In genomic region chr17:38746893-38747384, GRCh38 we compare ENCODE assay signal across 8 cellular contexts. TPM values are rescaled to one million over a fixed set of nuclear protein-coding genes. Genes with fewer than 3 reads are reported as not detected.
DNase-seq lines count a peak whose midpoint lies in the region; ATAC-seq and TF ChIP-seq lines count a peak whose summit lies in the region.

No MANE protein-coding gene starts in this region.

- peak overlapping the region; percentile 68 for H3K4me3 Mint-ChIP-seq in activated T-cell treated with anti-CD3 and anti-CD28 coated beads, Interleukin-2, amount 50 U/mL, for 4 hours
- H3K4me3 Mint-ChIP-seq in activated naive CD8-positive, alpha-beta T cell, result peak overlapping the region; percentile 69
- peak overlapping the region; percentile 89 for H3K4me3 Mint-ChIP-seq in type B pancreatic cell

- H3K27me3 Mint-ChIP-seq in activated T-cell treated with anti-CD3 and anti-CD28 coated beads, Interleukin-2, amount 50 U/mL, for 4 hours (ENCODE audit: low read depth), result peaks cover 52% of the 10 kb centered on the region
- H3K27me3 Mint-ChIP-seq in activated naive CD8-positive, alpha-beta T cell, result peaks cover 7% of the 10 kb centered on the region
- peaks cover 9% of the 10 kb centered on the region for H3K27me3 Mint-ChIP-seq in type B pancreatic cell

- TF ChIP-seq CTCF in type B pancreatic cell (conservative IDR thresholded peaks at IDR 0.05), result no peak

- no peak for DNase-seq in activated T-cell treated with anti-CD3 and anti-CD28 coated beads, Interleukin-2, amount 50 U/mL, for 4 hours
- no peak for DNase-seq in activated T-cell treated with anti-CD3 and anti-CD28 coated beads, Interleukin-2, amount 50 U/mL, for 1 hour
- peak; percentile 56 for DNase-seq in left kidney (ENCODE audit: low read depth, low spot score)
- no peak for DNase-seq in type B pancreatic cell (ENCODE audit: extremely low spot score, unreplicated experiment)
- DNase-seq in NCI-H146 (lab: John Stamatoyannopoulos, UW), result no peak
- no peak for DNase-seq in ACHN

- in situ Hi-C loops in ACHN (cut with HindIII; ENCODE audit: low pct_ligation_motif_present, low pct_unique_long_range_greater_than_20kb, low sequenced_read_pairs), result no loop called here

- no peak for ATAC-seq in activated T-cell treated with anti-CD3 and anti-CD28 coated beads, Interleukin-2, amount 50 U/mL, for 4 hours
- ATAC-seq in GM18867 (IDR thresholded peaks at IDR 0.05; ENCODE audit: unreplicated experiment), result no peak

- peaks cover 31% of the 10 kb centered on the region for H3K4me1 Mint-ChIP-seq in activated T-cell treated with anti-CD3 and anti-CD28 coated beads, Interleukin-2, amount 50 U/mL, for 4 hours (ENCODE audit: low read depth)
- peaks cover 33% of the 10 kb centered on the region for H3K4me1 Mint-ChIP-seq in activated naive CD8-positive, alpha-beta T cell (ENCODE audit: low read depth)
- H3K4me1 Mint-ChIP-seq in type B pancreatic cell (ENCODE audit: unreplicated experiment), result peaks cover 49% of the 10 kb centered on the region

- H3K27ac Mint-ChIP-seq in activated naive CD8-positive, alpha-beta T cell, result no peak overlapping the region
- peak overlapping the region; percentile 80 for H3K27ac Mint-ChIP-seq in type B pancreatic cell

- no peaks in the 10 kb centered on the region for H3K9me3 Mint-ChIP-seq in activated T-cell treated with anti-CD3 and anti-CD28 coated beads, Interleukin-2, amount 50 U/mL, for 4 hours
- H3K9me3 Mint-ChIP-seq in activated naive CD8-positive, alpha-beta T cell (ENCODE audit: low read depth), result no peaks in the 10 kb centered on the region
- no peaks in the 10 kb centered on the region for H3K9me3 Mint-ChIP-seq in type B pancreatic cell

- peaks cover 2% of the 10 kb centered on the region for H3K36me3 Mint-ChIP-seq in activated T-cell treated with anti-CD3 and anti-CD28 coated beads, Interleukin-2, amount 50 U/mL, for 4 hours (ENCODE audit: insufficient read depth)
- H3K36me3 Mint-ChIP-seq in activated naive CD8-positive, alpha-beta T cell, result no peaks in the 10 kb centered on the region
- no peaks in the 10 kb centered on the region for H3K36me3 Mint-ChIP-seq in type B pancreatic cell

RNA-seq across cellular contexts. Expression of gene PCGF2, which starts 1.2 kb away (rescaled TPM):
- total RNA-seq in activated T-cell treated with anti-CD3 and anti-CD28 coated beads, Interleukin-2, amount 50 U/mL, for 4 hours, result under 1 TPM; 0.16 to 0.58 (median 0.43) TPM
- total RNA-seq in type B pancreatic cell (ENCODE audit: low replicate concordance), result 37.6 and 74.6 TPM in 2 replicates

RNA-seq across cellular contexts. Expression of gene PSMB3, which starts 5.6 kb away (rescaled TPM):
- 100 to 1,000 TPM; 527 to 569 (median 554) TPM for total RNA-seq in activated T-cell treated with anti-CD3 and anti-CD28 coated beads, Interleukin-2, amount 50 U/mL, for 4 hours
- 149 and 152 TPM in 2 replicates for total RNA-seq in type B pancreatic cell (ENCODE audit: low replicate concordance)

RNA-seq across cellular contexts. Expression of gene CISD3, which starts 16.8 kb away (rescaled TPM):
- total RNA-seq in activated T-cell treated with anti-CD3 and anti-CD28 coated beads, Interleukin-2, amount 50 U/mL, for 4 hours, result 10 to 100 TPM; 47.2 to 73.3 (median 67.8) TPM
- 12.8 and 15.6 TPM in 2 replicates for total RNA-seq in type B pancreatic cell (ENCODE audit: low replicate concordance)

RNA-seq across cellular contexts. Expression of gene MLLT6, which starts 41.9 kb away (rescaled TPM):
- 100 to 1,000 TPM; 263 to 315 (median 286) TPM for total RNA-seq in activated T-cell treated with anti-CD3 and anti-CD28 coated beads, Interleukin-2, amount 50 U/mL, for 4 hours
- 122 and 130 TPM in 2 replicates for total RNA-seq in type B pancreatic cell (ENCODE audit: low replicate concordance)

RNA-seq across cellular contexts. Expression of gene PIP4K2B, which starts 52.4 kb away (rescaled TPM):
- 10 to 100 TPM; 33.6 to 40.5 (median 39.3) TPM for total RNA-seq in activated T-cell treated with anti-CD3 and anti-CD28 coated beads, Interleukin-2, amount 50 U/mL, for 4 hours
- 37.0 and 72.6 TPM in 2 replicates for total RNA-seq in type B pancreatic cell (ENCODE audit: low replicate concordance)

Comparison
In these comparisons a context has a peak if more than half of its experiments do, and no peak if none do; other contexts are left out.
1. RNA of gene PCGF2, which starts 1.2 kb away (total RNA-seq): 37.6 to 74.6 TPM in type B pancreatic cell; 0.16 to 0.58 TPM in activated T-cell treated with anti-CD3 and anti-CD28 coated beads, Interleukin-2, amount 50 U/mL, for 4 hours; every median in the first group is over 10 times any median in the second.
2. Peak in every context shown above with its lines, with median percentiles within 50 percentile points of each other: H3K4me3 Mint-ChIP-seq.